In the genomic region with DNA sequence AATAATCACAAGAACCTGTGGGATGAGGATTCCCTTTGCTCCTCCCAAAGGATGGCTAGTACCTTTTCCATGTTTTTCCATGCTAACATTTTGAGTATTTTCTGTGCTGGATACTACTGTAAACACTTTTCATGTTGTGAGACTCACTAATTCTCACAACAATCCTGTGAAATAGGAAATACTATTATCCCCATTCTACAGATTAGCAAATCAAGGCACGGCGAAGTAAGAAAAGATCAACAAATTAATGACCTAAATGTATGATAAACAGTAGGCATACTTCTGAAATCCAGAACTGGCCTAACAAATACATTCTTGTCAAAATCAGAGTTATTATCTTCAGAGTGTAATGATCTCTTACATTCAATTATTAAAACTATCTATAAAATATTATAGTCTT, we compare ENCODE assay signal across 19 cellular contexts.
DNase-seq lines count a peak whose midpoint lies in the region; ATAC-seq, FAIRE-seq and TF ChIP-seq lines count a peak whose summit lies in the region.
"Had no signal": no experiment of that assay in that cellular context is flagged by ENCODE, and none has a peak within 500 bp of the region (broad histone marks: within the 10 kb centered on the region; RNA-seq: fewer than 3 reads in every experiment).

No MANE protein-coding gene starts in this region.

- DNase-seq in A549 (ENCODE audit: low read depth in 1 of 2, low spot score in 1 of 2): no peak
- no peak for DNase-seq in RCC 7860 (ENCODE audit: low spot score)
- DNase-seq in H1 (ENCODE audit: low read depth in 1 of 2, low spot score in 2 of 2): no peak
- no peak for DNase-seq in globus pallidus (ENCODE audit: low spot score)
- DNase-seq in activated CD4-positive, CD25-positive, alpha-beta regulatory T cell (lab: John Stamatoyannopoulos, UW): no peak
- DNase-seq: 8988T; AML-193; Caco-2; Calu3; CD4-positive, alpha-beta T cell; CD8-positive, alpha-beta T cell; DMS79 treated with DMSO at 0.1 percent for 48 hours; GF-D8 had no signal

- H3K4me3 ChIP-seq in A549: no peak overlapping the region
- H3K4me3 ChIP-seq in H1 (ENCODE audit: extremely low read depth in 1 of 4, insufficient read depth in 2 of 4, low read depth in 3 of 4, low read length in 4 of 4): no peak overlapping the region
- H3K4me3 ChIP-seq: BLaER1 treated with 17β-estradiol and CSF1 and Interleukin-3, amounts not matched to agents 10 nM and 100 nM had no signal

- no peak overlapping the region for H3K18ac ChIP-seq in H1 (ENCODE audit: extremely low read depth, low read length)

- H2BK120ac ChIP-seq in H1 (replicated peaks; ENCODE audit: low read depth, low read length): no peak overlapping the region

- TF ChIP-seq EP300 in A549 (IDR thresholded peaks at IDR 0.05) (no peak), H1 (IDR thresholded peaks at IDR 0.05; ENCODE audit: borderline replicate concordance in 1 of 2, low read depth in 2 of 2, low read length in 2 of 2) (no peak)

- TF ChIP-seq POLR2A in A549 (IDR thresholded peaks at IDR 0.05; ENCODE audit: low read length) (no peak), H1 (IDR thresholded peaks at IDR 0.05; ENCODE audit: control extremely low read depth in 1 of 2, low read depth in 2 of 2, low read length in 2 of 2) (no peak)

- H2AFZ ChIP-seq in H1 (ENCODE audit: low read length): no peak overlapping the region

- TF ChIP-seq RAD21 in A549 (conservative IDR thresholded peaks at IDR 0.05 in 1 of 2, IDR thresholded peaks at IDR 0.05 in 1 of 2) (no peak), H1 (IDR thresholded peaks at IDR 0.05 in 1 of 2, conservative IDR thresholded peaks at IDR 0.05 in 1 of 2; ENCODE audit: low read depth in 2 of 2, low read length in 2 of 2) (no peak)

- H3K79me1 ChIP-seq in H1 (ENCODE audit: low read depth, low read length): no peaks in the 10 kb centered on the region

- no peak for TF ChIP-seq CTCF in A549 (IDR thresholded peaks at IDR 0.05)
- TF ChIP-seq CTCF in H1 (IDR thresholded peaks at IDR 0.05; ENCODE audit: control extremely low read depth in 1 of 3, insufficient read depth in 1 of 3, low read depth in 1 of 3, low read length in 3 of 3): no peak

- H3K9ac ChIP-seq in H1 (replicated peaks in 1 of 4; ENCODE audit: extremely low read depth in 1 of 4, low read depth in 3 of 4, low read length in 3 of 4): no peak overlapping the region
- H3K9ac ChIP-seq: BLaER1 treated with 17β-estradiol and CSF1 and Interleukin-3, amounts not matched to agents 10 nM and 100 nM had no signal

- CTCF ChIA-PET in A549 (lab: Yijun Ruan, JAX) (no interaction called here), H1 (lab: Charles Lee; ENCODE audit: partially characterized antibody) (no interaction called here)

- no peak for ATAC-seq in A549
- ATAC-seq: CD8-positive, alpha-beta T cell had no signal

- H3K14ac ChIP-seq in H1 (ENCODE audit: insufficient read length): no peak overlapping the region

- H2AK5ac ChIP-seq in H1 (ENCODE audit: low read depth, low read length): no peak overlapping the region

- H3K56ac ChIP-seq in H1 (replicated peaks; ENCODE audit: insufficient read length, low read depth, low read length): no peak overlapping the region

- no peak overlapping the region for H4K91ac ChIP-seq in H1 (replicated peaks; ENCODE audit: insufficient read length, low read length)

- peaks cover 0 to 4% (median 0%) of the 10 kb centered on the region in 4 experiments; a peak in 1 of 8 replicates for H3K36me3 ChIP-seq in H1 (ENCODE audit: control insufficient read depth in 2 of 4, insufficient read depth in 4 of 4, low read length in 3 of 4)

- H3K27me3 ChIP-seq in H1 (replicated peaks in 1 of 4; ENCODE audit: control insufficient read depth in 3 of 4, extremely low read depth in 1 of 4, insufficient read depth in 3 of 4, low read length in 3 of 4): no peaks in the 10 kb centered on the region
- H3K27me3 ChIP-seq: BLaER1 treated with 17β-estradiol and CSF1 and Interleukin-3, amounts not matched to agents 10 nM and 100 nM had no signal

- H2BK15ac ChIP-seq in H1 (ENCODE audit: low read length): no peak overlapping the region

- FAIRE-seq in A549 (lab: Jason Lieb, UNC) (peak; percentile 32), RCC 7860 (lab: Jason Lieb, UNC) (peak; percentile 7), H1 (lab: Jason Lieb, UNC) (no peak)
- FAIRE-seq: D721Med, G401.6, GM12891, GM19239 had no signal

- no peaks in the 10 kb centered on the region for H3K23me2 ChIP-seq in H1 (ENCODE audit: low read depth, low read length)

- H3K23ac ChIP-seq in H1 (ENCODE audit: insufficient read length): no peak overlapping the region

- H3K79me2 ChIP-seq in H1 (ENCODE audit: control insufficient read depth in 1 of 2, insufficient read depth in 2 of 2, low read length in 2 of 2): no peaks in the 10 kb centered on the region

- no peak overlapping the region for H3K4ac ChIP-seq in H1 (replicated peaks; ENCODE audit: insufficient read length, low read depth, low read length)

- H3K9me3 ChIP-seq in A549 (no peaks in the 10 kb centered on the region), H1 (ENCODE audit: insufficient read depth in 2 of 2, low read depth in 1 of 2, low read length in 1 of 2) (no peaks in the 10 kb centered on the region)
- H3K9me3 ChIP-seq: BLaER1 treated with 17β-estradiol and CSF1 and Interleukin-3, amounts not matched to agents 10 nM and 100 nM; Caco-2 had no signal

- H3K27ac ChIP-seq in A549: no peak overlapping the region
- no peak overlapping the region for H3K27ac ChIP-seq in H1 (ENCODE audit: low read depth, low read length)
- H3K27ac ChIP-seq: BLaER1 treated with 17β-estradiol and CSF1 and Interleukin-3, amounts not matched to agents 10 nM and 100 nM; C4-2B had no signal

- no peak overlapping the region for H2BK12ac ChIP-seq in H1 (ENCODE audit: low read depth, low read length)

- H3K4me1 ChIP-seq in A549 (no peaks in the 10 kb centered on the region), H1 (replicated peaks in 1 of 4; ENCODE audit: control insufficient read depth in 3 of 4, insufficient read depth in 4 of 4, low read length in 3 of 4) (0 out of 7 replicates have a peak, but pooled peaks cover 0 to 2% (median 0%) of the 10 kb centered on the region in 4 experiments)
- H3K4me1 ChIP-seq: Caco-2 had no signal

- POLR2A ChIA-PET in A549 (lab: Yijun Ruan, JAX): no interaction called here
- POLR2A ChIA-PET in H1 (lab: Charles Lee; ENCODE audit: partially characterized antibody): no interaction called here

- 94% methylated on average over 2 of the region's 2 CpGs for WGBS in A549 (ENCODE audit: missing lambda C conversion rate)
- WGBS in H1 (ENCODE audit: extremely low coverage in 1 of 2, insufficient coverage in 1 of 2, insufficient read length in 1 of 2, insufficient replicate concordance in 2 of 2, low coverage in 1 of 2, low lambda C conversion rate in 2 of 2, missing lambda C conversion rate in 1 of 2), 2 experiments: 98% methylated on average over 2 of the region's 2 CpGs; no CpG with 5 or more reads in 1 of the 2 experiments

- H2BK20ac ChIP-seq in H1 (ENCODE audit: low read length): no peak overlapping the region

- no peaks in the 10 kb centered on the region for H4K20me1 ChIP-seq in H1 (replicated peaks in 1 of 2; ENCODE audit: control insufficient read depth in 1 of 2, insufficient read depth in 2 of 2, low read length in 2 of 2)
- H4K20me1 ChIP-seq: BLaER1 treated with 17β-estradiol and CSF1 and Interleukin-3, amounts not matched to agents 10 nM and 100 nM had no signal

- no peak overlapping the region for H4K8ac ChIP-seq in H1 (ENCODE audit: extremely low read depth, insufficient read depth, low read length)

- no peak overlapping the region for H2BK5ac ChIP-seq in H1 (ENCODE audit: low read depth, low read length)

- H3K4me2 ChIP-seq in A549 (no peak overlapping the region), H1 (ENCODE audit: insufficient read depth in 1 of 2, low read depth in 2 of 2, low read length in 2 of 2) (no peak overlapping the region)
- H3K4me2 ChIP-seq: BLaER1 treated with 17β-estradiol and CSF1 and Interleukin-3, amounts not matched to agents 10 nM and 100 nM had no signal

- no peak overlapping the region for H4K5ac ChIP-seq in H1 (ENCODE audit: insufficient read length, low read depth, low read length)

TF ChIP-seq in A549, 52 proteins besides CTCF, POLR2A, EP300 and RAD21 (continues in another document):
- TF ChIP-seq NPAS2 (CRISPR knock-in tag; IDR thresholded peaks at IDR 0.05; ENCODE audit: borderline replicate concordance): no peak

TF ChIP-seq in H1, 55 proteins besides CTCF, POLR2A, EP300 and RAD21:
- TF ChIP-seq NRF1 (IDR thresholded peaks at IDR 0.05; ENCODE audit: low read depth, low read length) (no peak), KDM1A (IDR thresholded peaks at IDR 0.05; ENCODE audit: borderline replicate concordance, low read length) (0 out of 2 replicates have a peak, but pooled peaks have one; percentile 20), SIRT6 (IDR thresholded peaks at IDR 0.05; ENCODE audit: low read length) (no peak)
